Comparison of ENCODE assay signal across 9 cellular contexts in the genomic region with DNA sequence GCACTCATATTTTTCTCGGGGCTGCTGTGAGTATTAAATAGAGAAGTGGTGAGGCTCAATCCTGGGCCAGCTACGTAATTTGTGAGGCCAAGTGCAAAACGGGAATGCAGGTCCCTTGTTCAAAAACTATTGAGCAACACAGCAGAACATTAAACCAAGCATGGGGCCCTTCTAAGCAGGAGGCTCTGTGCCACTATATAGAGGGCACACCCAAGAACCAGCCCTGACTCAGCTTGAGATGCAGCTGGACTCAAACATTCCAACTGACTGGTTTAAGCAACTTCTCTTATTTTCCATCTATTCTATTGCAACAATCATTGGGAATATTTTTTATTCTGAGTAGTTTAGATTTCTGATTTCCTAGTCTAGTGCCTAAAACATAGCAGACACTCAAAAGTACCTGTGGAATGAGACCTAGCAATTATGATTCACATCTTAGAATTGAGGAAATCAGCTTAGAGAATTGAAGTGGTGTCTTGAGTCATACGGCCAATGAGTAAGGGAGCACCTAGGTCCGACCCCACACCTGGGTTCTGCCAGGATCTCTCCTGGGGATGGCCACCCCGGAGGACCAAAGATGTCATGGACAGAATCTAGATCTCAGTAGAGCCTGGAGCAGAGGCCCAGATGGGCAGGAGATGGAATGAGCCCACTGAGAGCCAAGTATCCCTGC. TPM values are rescaled to one million over a fixed set of nuclear protein-coding genes. Genes with fewer than 3 reads are reported as not detected.
DNase-seq lines count a peak whose midpoint lies in the region; ATAC-seq and TF ChIP-seq lines count a peak whose summit lies in the region.
"Had no signal": no experiment of that assay in that cellular context is flagged by ENCODE, and none has a peak within 500 bp of the region (broad histone marks: within the 10 kb centered on the region; RNA-seq: fewer than 3 reads in every experiment).

No MANE protein-coding gene starts in this region.

- POLR2A ChIA-PET in T-cell (lab: Charles Lee): interaction anchor here in 1 of 2 donors (0.9 kb wide), 1 partner anchor 674 kb away, joined by 3 read pairs; no protein-coding TSS in a partner anchor

- H3K27me3 Mint-ChIP-seq in T-cell: peaks cover 15 to 21% of the 10 kb centered on the region in 2 donors
- H3K27me3 Mint-ChIP-seq in effector memory CD8-positive, alpha-beta T cell: peaks cover 58 to 71% of the 10 kb centered on the region in 2 donors

- H3K9ac ChIP-seq in adipocyte (ENCODE audit: low read length) (no peak overlapping the region), Karpas-422 (ENCODE audit: low read length) (no peak overlapping the region)

- peaks cover 0 to 2% (median 0%) of the 10 kb centered on the region in 3 donors for H3K9me3 Mint-ChIP-seq in T-cell
- H3K9me3 Mint-ChIP-seq in effector memory CD8-positive, alpha-beta T cell: no peaks in the 10 kb centered on the region

- peaks cover 3 to 20% (median 10%) of the 10 kb centered on the region in 3 donors for H3K4me1 Mint-ChIP-seq in T-cell
- no peaks in the 10 kb centered on the region for H3K4me1 Mint-ChIP-seq in effector memory CD8-positive, alpha-beta T cell (ENCODE audit: low read depth in 2 of 2)

- H3K27me3 ChIP-seq in adipocyte (replicated peaks; ENCODE audit: control insufficient read depth, insufficient read depth, low read length) (peaks cover 9% of the 10 kb centered on the region), right atrium auricular region (no peaks in the 10 kb centered on the region), Karpas-422 (ENCODE audit: low read length) (no peaks in the 10 kb centered on the region)

- no peak overlapping the region for H3K4me2 ChIP-seq in Karpas-422 (ENCODE audit: low read depth, low read length, poor library complexity, severe bottlenecking)

- H3K4me3 Mint-ChIP-seq in T-cell: no peak overlapping the region
- H3K4me3 Mint-ChIP-seq in effector memory CD8-positive, alpha-beta T cell: peak overlapping the region in 1 of 2 donors; percentile 17

- ATAC-seq in T-cell (replicated peaks in 1 of 4): no peak
- no peak for ATAC-seq in effector memory CD8-positive, alpha-beta T cell (replicated peaks)

- H3K9me2 ChIP-seq in Karpas-422 (replicated peaks; ENCODE audit: insufficient read depth, low read length): no peaks in the 10 kb centered on the region

- no peak for TF ChIP-seq CTCF in right atrium auricular region (IDR thresholded peaks at IDR 0.05)

- H3K36me3 ChIP-seq in adipocyte (ENCODE audit: control insufficient read depth, insufficient read depth, low read length, severe bottlenecking) (no peaks in the 10 kb centered on the region), right atrium auricular region (no peaks in the 10 kb centered on the region), Karpas-422 (ENCODE audit: insufficient read depth, low read length) (no peaks in the 10 kb centered on the region)

- no peak overlapping the region for H2AFZ ChIP-seq in Karpas-422 (ENCODE audit: low read length)

- CTCF ChIA-PET in T-cell (lab: Charles Lee): no interaction called here

- H3K9me3 ChIP-seq in adipocyte (ENCODE audit: control insufficient read depth, low read length) (no peaks in the 10 kb centered on the region), right atrium auricular region (no peaks in the 10 kb centered on the region), Karpas-422 (ENCODE audit: low read length) (no peaks in the 10 kb centered on the region)

- peak; percentile 32 for DNase-seq in HT1080 (ENCODE audit: low read depth)
- DNase-seq in adipocyte (ENCODE audit: low read depth): peak; percentile 78
- DNase-seq in right atrium auricular region (ENCODE audit: low spot score): no peak
- peak; percentile 61 for DNase-seq in stromal cell of bone marrow (ENCODE audit: low read depth)
- no peak for DNase-seq in NCI-H1436 (lab: John Stamatoyannopoulos, UW)
- DNase-seq in T-cell: no peak
- no peak for DNase-seq in effector memory CD8-positive, alpha-beta T cell
- DNase-seq in Karpas-422: no peak
- DNase-seq: NCI-H774 had no signal

- H3K27ac ChIP-seq in right atrium auricular region (peak overlapping the region; percentile 20 to 53), Karpas-422 (ENCODE audit: low read length) (no peak overlapping the region)

- H3K4me3 ChIP-seq in adipocyte (ENCODE audit: low read length): no peak overlapping the region
- peak overlapping the region; percentile 2 to 32 for H3K4me3 ChIP-seq in right atrium auricular region
- no peak overlapping the region for H3K4me3 ChIP-seq in Karpas-422 (ENCODE audit: low read length)

- peaks cover 28% of the 10 kb centered on the region for H3K4me1 ChIP-seq in adipocyte (ENCODE audit: control insufficient read depth, insufficient read depth, low read length)
- H3K4me1 ChIP-seq in right atrium auricular region: no peaks in the 10 kb centered on the region
- H3K4me1 ChIP-seq in Karpas-422 (ENCODE audit: low read length): peaks cover 29% of the 10 kb centered on the region

- H3K79me2 ChIP-seq in Karpas-422 (ENCODE audit: low read length): no peaks in the 10 kb centered on the region

- H3K36me3 Mint-ChIP-seq in T-cell: no peaks in the 10 kb centered on the region
- H3K36me3 Mint-ChIP-seq in effector memory CD8-positive, alpha-beta T cell (ENCODE audit: insufficient read depth): no peaks in the 10 kb centered on the region

- no peaks in the 10 kb centered on the region for H4K20me1 ChIP-seq in Karpas-422 (ENCODE audit: insufficient read depth, low read depth, low read length)

- no peak overlapping the region for H3K27ac Mint-ChIP-seq in T-cell
- H3K27ac Mint-ChIP-seq in effector memory CD8-positive, alpha-beta T cell: no peak overlapping the region

RNA-seq across cellular contexts. Expression of gene SIRPB2, which starts 1.3 kb away (rescaled TPM):
- total RNA-seq in HT1080 (2014; rRNA removed; shearing (Covaris generic)): not detected in 2 replicates
- polyA plus RNA-seq in HT1080 (2015; cell fraction: cytosol; rRNA removed): not detected in 2 replicates
- not detected in 2 replicates for polyA plus RNA-seq in HT1080 (2015; cell fraction: nucleus; rRNA removed)
- total RNA-seq in right atrium auricular region: 1 to 10 TPM; 2.6 to 4.4 TPM
- under 1 TPM in 2 of 5 donors, not detected in 3; 0.09 to 0.58 TPM for total RNA-seq in T-cell
- total RNA-seq in Karpas-422 (2014; rRNA removed; shearing (Covaris generic); ENCODE audit: low replicate concordance): not detected in 2 replicates

RNA-seq across cellular contexts. Expression of gene NSFL1C, which starts 23.3 kb away (rescaled TPM):
- 34.6 and 48.4 TPM in 2 replicates for total RNA-seq in HT1080 (2014; rRNA removed; shearing (Covaris generic))
- polyA plus RNA-seq in HT1080 (2015; cell fraction: cytosol; rRNA removed): 54.1 and 56.8 TPM in 2 replicates
- 81.5 and 91.4 TPM in 2 replicates for polyA plus RNA-seq in HT1080 (2015; cell fraction: nucleus; rRNA removed)
- 10 to 100 TPM; 28.5 to 34.3 TPM for total RNA-seq in right atrium auricular region
- total RNA-seq in T-cell: 10 to 100 TPM; 56.7 to 68.7 (median 65.8) TPM
- total RNA-seq in Karpas-422 (2014; rRNA removed; shearing (Covaris generic); ENCODE audit: low replicate concordance): 19.4 and 20.9 TPM in 2 replicates

Comparison
In these comparisons a context has a peak if more than half of its experiments do, and no peak if none do; other contexts are left out.
1. DNase-seq: peak in HT1080 (single experiment), adipocyte (single experiment) and stromal cell of bone marrow (single experiment); none in right atrium auricular region (single experiment), NCI-H1436 (single experiment), T-cell (0 of 34), effector memory CD8-positive, alpha-beta T cell (0 of 3) and Karpas-422 (single experiment).
2. H3K4me3 ChIP-seq: peak in right atrium auricular region (2 of 2); none in adipocyte (single experiment) and Karpas-422 (single experiment).